12 cellular contexts compared by ENCODE assay signal in genomic region chr18:36580874-36581750, GRCh38.
A peak's percentile ranks its signal among the peaks of the same experiment; 100 is the strongest.
DNase-seq lines count a peak whose midpoint lies in the region; FAIRE-seq and TF ChIP-seq lines count a peak whose summit lies in the region.
"Had no signal": no experiment of that assay in that cellular context is flagged by ENCODE, and none has a peak within 500 bp of the region (broad histone marks: within the 10 kb centered on the region; RNA-seq: fewer than 3 reads in every experiment).

No MANE protein-coding gene starts in this region.

- intact Hi-C loops in dorsolateral prefrontal cortex (cut with DNase I): no loop called here
- intact Hi-C loops in posterior vena cava (cut with DNase I): no loop called here

- 0 out of 2 replicates have a peak overlapping the region, but pooled peaks have one; percentile 3 for H2BK20ac ChIP-seq in H1 (ENCODE audit: low read length)

- peak overlapping the region; percentile 43; the same call in 1 of the 2 replicates for H2BK12ac ChIP-seq in H1 (ENCODE audit: low read depth, low read length)

- H2AFZ ChIP-seq in H1 (ENCODE audit: low read length): no peak overlapping the region

- no peaks in the 10 kb centered on the region for H3K79me1 ChIP-seq in H1 (ENCODE audit: low read depth, low read length)

- CTCF ChIA-PET in H1 (lab: Charles Lee; ENCODE audit: partially characterized antibody): interaction anchor here (1.0 to 1.6 kb wide), 3 partner anchors 8 to 247 kb away, joined by 3 to 7 read pairs (median 3); no protein-coding TSS in a partner anchor

- H3K4me3 ChIP-seq in MG63 (no peak overlapping the region), H1 (ENCODE audit: extremely low read depth in 1 of 4, insufficient read depth in 2 of 4, low read depth in 3 of 4, low read length in 4 of 4) (no peak overlapping the region), dorsolateral prefrontal cortex (no peak overlapping the region)
- H3K4me3 ChIP-seq: transverse colon had no signal

- H2AK5ac ChIP-seq in H1 (ENCODE audit: low read depth, low read length): no peak overlapping the region; the same call in 1 of the 2 replicates

- H3K23me2 ChIP-seq in H1 (ENCODE audit: low read depth, low read length): no peaks in the 10 kb centered on the region; the same call in 1 of the 2 replicates

- H3K9me3 ChIP-seq in MG63: 0 out of 2 replicates have a peak, but pooled peaks cover 3% of the 10 kb centered on the region
- peaks cover 3 to 8% of the 10 kb centered on the region in 2 experiments; a peak in 2 of 4 replicates for H3K9me3 ChIP-seq in H1 (ENCODE audit: insufficient read depth in 2 of 2, low read depth in 1 of 2, low read length in 1 of 2)
- H3K9me3 ChIP-seq: transverse colon had no signal

- H2BK120ac ChIP-seq in H1 (replicated peaks; ENCODE audit: low read depth, low read length): no peak overlapping the region

- POLR2A ChIA-PET in H1 (lab: Charles Lee; ENCODE audit: partially characterized antibody): interaction anchor here (0.8 kb wide), 1 partner anchor 9 kb away, joined by 3 read pairs; no protein-coding TSS in a partner anchor

- H3K4me1 ChIP-seq in H1 (replicated peaks in 1 of 4; ENCODE audit: control insufficient read depth in 3 of 4, insufficient read depth in 4 of 4, low read length in 3 of 4): peaks cover 7 to 22% (median 18%) of the 10 kb centered on the region in 4 experiments; a peak in 6 of 7 replicates

- DNase-seq in A172 (ENCODE audit: low spot score) (peak; percentile 90), MG63 (peak; percentile 36), H1 (ENCODE audit: low read depth in 1 of 2, low spot score in 2 of 2) (no peak), kidney glomerular epithelial cell (lab: John Stamatoyannopoulos, UW) (peak; percentile 51), NCI-H2081 treated with DMSO at 0.1 percent for 48 hours (lab: John Stamatoyannopoulos, UW) (no peak), dorsolateral prefrontal cortex (no peak), posterior vena cava (ENCODE audit: low spot score) (no peak), ACHN (no peak)
- DNase-seq: naive thymus-derived CD8-positive, alpha-beta T cell; NCI-H2029; stimulated activated CD4-positive, alpha-beta T cell treated with anti-CD3 and anti-CD28 coated beads, Interleukin-4, amount 100 ng/mL, for 4 hours; transverse colon had no signal

- no peak overlapping the region for H3K9ac ChIP-seq in H1 (replicated peaks in 1 of 4; ENCODE audit: extremely low read depth in 1 of 4, low read depth in 3 of 4, low read length in 3 of 4)

- TF ChIP-seq RAD21 in H1 (IDR thresholded peaks at IDR 0.05 in 1 of 2, conservative IDR thresholded peaks at IDR 0.05 in 1 of 2; ENCODE audit: low read depth in 2 of 2, low read length in 2 of 2): no peak

- H3K27me3 ChIP-seq in MG63 (no peaks in the 10 kb centered on the region), H1 (replicated peaks in 1 of 4; ENCODE audit: control insufficient read depth in 3 of 4, extremely low read depth in 1 of 4, insufficient read depth in 3 of 4, low read length in 3 of 4) (no peaks in the 10 kb centered on the region), dorsolateral prefrontal cortex (no peaks in the 10 kb centered on the region)
- H3K27me3 ChIP-seq: transverse colon had no signal

- TF ChIP-seq CTCF in H1 (IDR thresholded peaks at IDR 0.05; ENCODE audit: control extremely low read depth in 1 of 3, insufficient read depth in 1 of 3, low read depth in 1 of 3, low read length in 3 of 3) (no peak), dorsolateral prefrontal cortex (IDR thresholded peaks at IDR 0.05 in 54 of 56, conservative IDR thresholded peaks at IDR 0.05 in 2 of 56; ENCODE audit: low read depth in 1 of 56, partially characterized antibody in 56 of 56) (no peak)

- H3K36me3 ChIP-seq in MG63 (no peaks in the 10 kb centered on the region), H1 (ENCODE audit: control insufficient read depth in 2 of 4, insufficient read depth in 4 of 4, low read length in 3 of 4) (peaks cover 0 to 5% (median 0%) of the 10 kb centered on the region in 4 experiments; a peak in 1 of 8 replicates)
- H3K36me3 ChIP-seq: transverse colon had no signal

- H3K23ac ChIP-seq in H1 (ENCODE audit: insufficient read length): no peak overlapping the region

- WGBS in H1 (ENCODE audit: extremely low coverage in 1 of 2, insufficient coverage in 1 of 2, insufficient read length in 1 of 2, insufficient replicate concordance in 2 of 2, low coverage in 1 of 2, low lambda C conversion rate in 2 of 2, missing lambda C conversion rate in 1 of 2), 2 experiments: 90% methylated on average over 2 of the region's 6 CpGs; no CpG with 5 or more reads in 1 of the 2 experiments

- H3K4me2 ChIP-seq in H1 (ENCODE audit: insufficient read depth in 1 of 2, low read depth in 2 of 2, low read length in 2 of 2): no peak overlapping the region

- peak overlapping the region; percentile 15 for H4K91ac ChIP-seq in H1 (replicated peaks; ENCODE audit: insufficient read length, low read length)

- H4K8ac ChIP-seq in H1 (ENCODE audit: extremely low read depth, insufficient read depth, low read length): no peak overlapping the region

- no peak for TF ChIP-seq POLR2A in H1 (IDR thresholded peaks at IDR 0.05; ENCODE audit: control extremely low read depth in 1 of 2, low read depth in 2 of 2, low read length in 2 of 2)

- no peak overlapping the region for H3K14ac ChIP-seq in H1 (ENCODE audit: insufficient read length)

- no peak overlapping the region for H3K4ac ChIP-seq in H1 (replicated peaks; ENCODE audit: insufficient read length, low read depth, low read length)

- in situ Hi-C loops in ACHN (cut with HindIII; ENCODE audit: low pct_ligation_motif_present, low pct_unique_long_range_greater_than_20kb, low sequenced_read_pairs): no loop called here

- no peak overlapping the region for H4K5ac ChIP-seq in H1 (ENCODE audit: insufficient read length, low read depth, low read length)

- H2BK15ac ChIP-seq in H1 (ENCODE audit: low read length): no peak overlapping the region

- no peaks in the 10 kb centered on the region for H4K20me1 ChIP-seq in H1 (replicated peaks in 1 of 2; ENCODE audit: control insufficient read depth in 1 of 2, insufficient read depth in 2 of 2, low read length in 2 of 2)

- no peak for FAIRE-seq in H1 (lab: Jason Lieb, UNC)

- no peak overlapping the region for H3K56ac ChIP-seq in H1 (replicated peaks; ENCODE audit: insufficient read length, low read depth, low read length)

- no peak overlapping the region; the same call in 1 of the 2 replicates for H3K18ac ChIP-seq in H1 (ENCODE audit: extremely low read depth, low read length)

- no peaks in the 10 kb centered on the region for H3K79me2 ChIP-seq in H1 (ENCODE audit: control insufficient read depth in 1 of 2, insufficient read depth in 2 of 2, low read length in 2 of 2)

- H2BK5ac ChIP-seq in H1 (ENCODE audit: low read depth, low read length): no peak overlapping the region

- TF ChIP-seq EP300 in H1 (IDR thresholded peaks at IDR 0.05; ENCODE audit: borderline replicate concordance in 1 of 2, low read depth in 2 of 2, low read length in 2 of 2): no peak

- no peak overlapping the region for H3K27ac ChIP-seq in H1 (ENCODE audit: low read depth, low read length)
- peak overlapping the region in 1 of 59 donors; percentile 14 for H3K27ac ChIP-seq in dorsolateral prefrontal cortex

TF ChIP-seq in H1, 55 proteins besides CTCF, POLR2A, EP300 and RAD21 (continues in another document):
- TF ChIP-seq POU5F1 (IDR thresholded peaks at IDR 0.05; ENCODE audit: low read depth, low read length) (no peak), SRF (IDR thresholded peaks at IDR 0.05; ENCODE audit: low read depth, low read length) (no peak), BRCA1 (IDR thresholded peaks at IDR 0.05; ENCODE audit: low read depth, low read length) (no peak), SAP30 (IDR thresholded peaks at IDR 0.05; ENCODE audit: insufficient read depth, insufficient replicate concordance, low read length) (no peak), TBP (IDR thresholded peaks at IDR 0.05; ENCODE audit: low read depth, low read length) (no peak), ASH2L (IDR thresholded peaks at IDR 0.05; ENCODE audit: low read length) (no peak), NRF1 (IDR thresholded peaks at IDR 0.05; ENCODE audit: low read depth, low read length) (no peak), CREB1 (IDR thresholded peaks at IDR 0.05) (no peak), TCF12 (IDR thresholded peaks at IDR 0.05; ENCODE audit: low read depth, low read length) (no peak), SP1 (IDR thresholded peaks at IDR 0.05; ENCODE audit: low read depth, low read length) (no peak), HDAC2 (IDR thresholded peaks at IDR 0.05; ENCODE audit: borderline replicate concordance in 1 of 2, low read depth in 2 of 2, low read length in 2 of 2) (no peak), CBX8 (IDR thresholded peaks at IDR 0.05; ENCODE audit: borderline replicate concordance, low read depth, low read length) (no peak)

Comparison
In these comparisons a context has a peak if more than half of its experiments do, and no peak if none do; other contexts are left out.
1. DNase-seq: peak in A172 (single experiment), MG63 (single experiment) and kidney glomerular epithelial cell (single experiment); none in H1 (0 of 2), NCI-H2081 treated with DMSO at 0.1 percent for 48 hours (single experiment), dorsolateral prefrontal cortex (0 of 10), posterior vena cava (single experiment) and ACHN (single experiment).